In the genomic region with DNA sequence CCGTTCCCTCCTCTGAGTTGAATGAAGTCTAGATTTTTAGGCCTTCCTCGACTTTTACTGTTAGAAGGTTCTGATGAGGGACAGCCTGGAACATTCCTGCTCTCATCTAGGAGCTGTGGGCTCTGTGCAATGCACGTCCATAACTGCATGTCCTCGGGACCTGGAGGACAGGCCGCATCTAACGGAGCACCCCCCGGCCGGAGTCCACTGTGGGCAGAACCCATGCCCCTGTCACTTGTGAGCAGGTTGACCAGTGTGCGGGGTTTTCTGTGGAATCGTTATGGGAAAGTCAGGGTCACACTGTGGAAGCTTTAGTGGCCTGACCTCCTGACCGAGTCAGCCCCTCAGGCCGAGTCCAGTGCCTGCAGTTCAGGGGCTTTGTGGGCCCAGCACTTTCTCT, we compare ENCODE assay signal across 28 cellular contexts.
"Had no signal": no experiment of that assay in that cellular context is flagged by ENCODE, and none has a peak within 500 bp of the region (broad histone marks: within the 10 kb centered on the region; RNA-seq: fewer than 3 reads in every experiment).

No MANE protein-coding gene starts in this region.

- H3K4me2 ChIP-seq: KMS-11 had no signal

- H3K27ac Mint-ChIP-seq: activated B cell treated with CpG ODN at 0.5 μM for 24 hours; activated CD4-positive, alpha-beta memory T cell treated with anti-CD3 and anti-CD28 coated beads for 36 hours; activated CD4-positive, alpha-beta T cell treated with anti-CD3 and anti-CD28 coated beads, Interleukin-2, amount 10 ng/mL, durations not matched to agents 24 days and 14 days; activated naive CD4-positive, alpha-beta T cell treated with anti-CD3 and anti-CD28 coated beads for 36 hours; T-helper 17 cell had no signal

- H3K4me3 Mint-ChIP-seq: activated B cell treated with CpG ODN at 0.5 μM for 24 hours; activated CD4-positive, alpha-beta memory T cell treated with anti-CD3 and anti-CD28 coated beads for 36 hours; activated CD4-positive, alpha-beta T cell treated with anti-CD3 and anti-CD28 coated beads, Interleukin-2, amount 10 ng/mL, durations not matched to agents 24 days and 14 days; activated naive CD4-positive, alpha-beta T cell treated with anti-CD3 and anti-CD28 coated beads for 36 hours; activated T-cell treated with anti-CD3 and anti-CD28 coated beads, Interleukin-2, amount 50 U/mL, for 4 hours; T-helper 17 cell had no signal

- H3K9ac ChIP-seq: KMS-11 had no signal

- H3K36me3 ChIP-seq: MG63 had no signal

- FAIRE-seq: bronchial epithelial cell had no signal

- H3K9me3 Mint-ChIP-seq: activated B cell treated with CpG ODN at 0.5 μM for 24 hours; activated CD4-positive, alpha-beta memory T cell treated with anti-CD3 and anti-CD28 coated beads for 36 hours; activated CD4-positive, alpha-beta T cell treated with anti-CD3 and anti-CD28 coated beads, Interleukin-2, amount 10 ng/mL, durations not matched to agents 24 days and 14 days; activated naive CD4-positive, alpha-beta T cell treated with anti-CD3 and anti-CD28 coated beads for 36 hours; activated T-cell treated with anti-CD3 and anti-CD28 coated beads, Interleukin-2, amount 50 U/mL, for 4 hours had no signal

- ATAC-seq: activated T-cell treated with anti-CD3 and anti-CD28 coated beads, Interleukin-2, amount 50 U/mL, for 4 hours; body of pancreas; T-helper 17 cell had no signal

- H3K4me3 ChIP-seq: ascending aorta, body of pancreas, MG63, Peyer's patch had no signal

- H3K27me3 Mint-ChIP-seq: activated B cell treated with CpG ODN at 0.5 μM for 24 hours; activated CD4-positive, alpha-beta memory T cell treated with anti-CD3 and anti-CD28 coated beads for 36 hours; activated CD4-positive, alpha-beta T cell treated with anti-CD3 and anti-CD28 coated beads, Interleukin-2, amount 10 ng/mL, durations not matched to agents 24 days and 14 days; T-helper 17 cell had no signal

- H3K9me3 ChIP-seq: ascending aorta, body of pancreas, MG63, Peyer's patch had no signal

- H3K27me3 ChIP-seq: ascending aorta, body of pancreas, MG63, Peyer's patch had no signal

- H3K4me1 ChIP-seq: ascending aorta, body of pancreas, Peyer's patch had no signal

- H3K27ac ChIP-seq: ascending aorta, body of pancreas, KMS-11, Peyer's patch had no signal

- DNase-seq: activated B cell treated with CpG ODN at 0.5 μM for 24 hours; activated CD4-positive, alpha-beta memory T cell treated with anti-CD3 and anti-CD28 coated beads for 36 hours; activated CD4-positive, alpha-beta T cell treated with anti-CD3 and anti-CD28 coated beads for 1 hour; activated CD4-positive, alpha-beta T cell treated with anti-CD3 and anti-CD28 coated beads, Interleukin-2, amount 10 ng/mL, durations not matched to agents 24 days and 14 days; activated CD8-positive, alpha-beta memory T cell treated with anti-CD3 and anti-CD28 coated beads for 24 hours; activated effector memory CD4-positive, alpha-beta T cell treated with anti-CD3 and anti-CD28 coated beads, Interleukin-2, amount 50 U/mL, for 16 hours; activated naive CD4-positive, alpha-beta T cell treated with anti-CD3 and anti-CD28 coated beads for 36 hours; activated T-cell treated with anti-CD3 and anti-CD28 coated beads, Interleukin-2, amount 50 U/mL, for 4 hours; amniotic stem cell; body of pancreas; central memory CD4-positive, alpha-beta T cell; MG63; MV-4-11; NCI-H1105 treated with DMSO at 0.1 percent for 48 hours; NCI-H1436 treated with DMSO at 0.1 percent for 48 hours; NCI-H187; NCI-H2081; NCI-H510A treated with DMSO at 0.1 percent for 48 hours; NCI-H69; NK-92 treated with Interleukin-12 subunit alpha and Interleukin-12 subunit beta, amount 100 ng/mL, for 24 hours; OCI-M1; Peyer's patch; SIG-M5; T-helper 17 cell; T-helper 9 cell had no signal
